Comparison of ENCODE assay signal across 7 cellular contexts in genomic region chr15:75204340-75205063, GRCh38. TPM values are rescaled to one million over a fixed set of nuclear protein-coding genes. Genes with fewer than 3 reads are reported as not detected.
A peak's percentile ranks its signal among the peaks of the same experiment; 100 is the strongest.
DNase-seq lines count a peak whose midpoint lies in the region; ATAC-seq, FAIRE-seq and TF ChIP-seq lines count a peak whose summit lies in the region.

No MANE protein-coding gene starts in this region.

- H3K27me3 ChIP-seq in OCI-LY3 (ENCODE audit: low read depth, low read length), result peaks cover 13% of the 10 kb centered on the region

- FAIRE-seq in GM12892 (lab: Jason Lieb, UNC) (peak; percentile 90), HTR-8/SVneo (lab: Jason Lieb, UNC) (no peak)

- peaks cover 34% of the 10 kb centered on the region for H3K4me1 ChIP-seq in OCI-LY3 (ENCODE audit: low read length)
- H3K4me1 ChIP-seq in mucosa of descending colon (ENCODE audit: low read depth), result peaks cover 37% of the 10 kb centered on the region

- H4K20me1 ChIP-seq in OCI-LY3 (ENCODE audit: insufficient read depth, low read length), result peaks cover 64% of the 10 kb centered on the region

- ATAC-seq in mucosa of descending colon, result peak; percentile 67

- H3K9ac ChIP-seq in OCI-LY3 (ENCODE audit: low read length), result peak overlapping the region; percentile 92; the same call in 1 of the 2 replicates

- intact Hi-C loops in mucosa of descending colon (cut with DNase I, micrococcal nuclease), result loop anchor here (5.0 kb wide), 1 partner anchor 177 kb away; no protein-coding TSS in a partner anchor

- H3K36me3 ChIP-seq in OCI-LY3 (replicated peaks; ENCODE audit: low read depth, low read length) (peaks cover 27% of the 10 kb centered on the region), mucosa of descending colon (ENCODE audit: low read depth) (peaks cover 11% of the 10 kb centered on the region)

- peak; percentile 95 for DNase-seq in GM12892 (ENCODE audit: insufficient read length)
- peak; percentile 90 for DNase-seq in HTR-8/SVneo (ENCODE audit: insufficient read length, low spot score)
- peak; percentile 77 for DNase-seq in activated T-cell treated with anti-CD3 and anti-CD28 coated beads for 1 hour (ENCODE audit: low read depth)
- peak; percentile 99 for DNase-seq in epidermal melanocyte (ENCODE audit: insufficient read length, low spot score)
- DNase-seq in mucosa of descending colon, result peak; percentile 96 to 97 (median 96)
- DNase-seq in stimulated activated CD8-positive, alpha-beta memory T cell treated with anti-CD3 and anti-CD28 coated beads, Interleukin-2, amount 100 ng/mL, for 1 hour (ENCODE audit: low read depth in 2 of 2), result peak; percentile 64 to 70

- H3K79me2 ChIP-seq in OCI-LY3 (ENCODE audit: low read length), result peaks cover 73% of the 10 kb centered on the region

- no peak overlapping the region for H3K27ac ChIP-seq in OCI-LY3 (ENCODE audit: low read length)

- no peak overlapping the region for H2AFZ ChIP-seq in OCI-LY3 (ENCODE audit: low read depth, low read length)

- peak overlapping the region; percentile 95 for H3K4me2 ChIP-seq in OCI-LY3 (ENCODE audit: low read length)

- no peaks in the 10 kb centered on the region for H3K9me3 ChIP-seq in OCI-LY3 (ENCODE audit: insufficient read depth, low read length)
- H3K9me3 ChIP-seq in mucosa of descending colon, result no peaks in the 10 kb centered on the region

- TF ChIP-seq CTCF in OCI-LY3 (IDR thresholded peaks at IDR 0.05; ENCODE audit: low read depth, low read length), result peak; percentile 98
- TF ChIP-seq CTCF in mucosa of descending colon (IDR thresholded peaks at IDR 0.05), result peak; percentile 89

- peak; percentile 27; the same call in 1 of the 2 replicates for TF ChIP-seq POLR2A in GM12892 (IDR thresholded peaks at IDR 0.05; ENCODE audit: low read depth, low read length)

- peak overlapping the region; percentile 86; the same call in 1 of the 2 replicates for H3K4me3 ChIP-seq in OCI-LY3 (ENCODE audit: low read length)
- H3K4me3 ChIP-seq in mucosa of descending colon, result no peak overlapping the region

RNA-seq across cellular contexts. Expression of gene C15orf39, which starts 2.8 kb away (rescaled TPM):
- 16.9 TPM for polyA plus RNA-seq in GM12892 (2012; ENCODE audit: missing spikeins)
- total RNA-seq in mucosa of descending colon, result 10 to 100 TPM; 22.2 to 32.5 (median 24.2) TPM

RNA-seq across cellular contexts. Expression of gene GOLGA6C, which starts 53.6 kb away (rescaled TPM):
- polyA plus RNA-seq in GM12892 (2012; ENCODE audit: missing spikeins), result not detected
- total RNA-seq in mucosa of descending colon, result not detected
